ENCODE assay signal across 8 cellular contexts in genomic region chr3:4980229-4981159, GRCh38. TPM values are rescaled to one million over a fixed set of nuclear protein-coding genes. Genes with fewer than 3 reads are reported as not detected.
A peak's percentile ranks its signal among the peaks of the same experiment; 100 is the strongest.
DNase-seq lines count a peak whose midpoint lies in the region; ATAC-seq and TF ChIP-seq lines count a peak whose summit lies in the region.

No MANE protein-coding gene starts in this region.

- H3K36me3 ChIP-seq in kidney epithelial cell (ENCODE audit: control insufficient read depth, insufficient read depth, low read length), result peaks cover 6% of the 10 kb centered on the region

- no peaks in the 10 kb centered on the region for H3K27me3 ChIP-seq in kidney epithelial cell (ENCODE audit: control insufficient read depth, insufficient read depth, low read length)

- H3K4me3 ChIP-seq in kidney epithelial cell (ENCODE audit: low read depth, low read length), result peak overlapping the region; percentile 95

- peak; percentile 99 for TF ChIP-seq CTCF in kidney epithelial cell (IDR thresholded peaks at IDR 0.05; ENCODE audit: insufficient read depth, low read length, poor library complexity, severe bottlenecking)

- DNase-seq in DMS79 treated with DMSO at 0.1 percent for 48 hours (lab: John Stamatoyannopoulos, UW) (peak; percentile 63), NCI-H446 (lab: John Stamatoyannopoulos, UW) (peak; percentile 29 to 81), cerebellar cortex (ENCODE audit: low spot score) (peak; percentile 83), kidney epithelial cell (ENCODE audit: low read depth) (no peak)
- DNase-seq in activated CD4-positive, alpha-beta T cell treated with anti-CD3 and anti-CD28 coated beads for 1 hour, result peak; percentile 78
- DNase-seq in stimulated activated CD4-positive, alpha-beta T cell treated with anti-CD3 and anti-CD28 coated beads, Interleukin-15, amount 100 ng/mL, for 1 hour (ENCODE audit: low read depth in 1 of 2, low spot score in 1 of 2), result peak; percentile 82 to 85

- ATAC-seq in HG02588 (IDR thresholded peaks at IDR 0.05; ENCODE audit: unreplicated experiment), result peak; percentile 16
- ATAC-seq in HG03097 (IDR thresholded peaks at IDR 0.05; ENCODE audit: low FRiP score, unreplicated experiment), result no peak

RNA-seq across cellular contexts. Expression of gene BHLHE40, which starts 1.3 kb away (rescaled TPM):
- 174 and 215 TPM in 2 replicates for total RNA-seq in kidney epithelial cell
